Comparison of ENCODE assay signal across 9 cellular contexts in genomic region chr19:12494260-12494860, GRCh38. TPM values are rescaled to one million over a fixed set of nuclear protein-coding genes. Genes with fewer than 3 reads are reported as not detected.
A peak's percentile ranks its signal among the peaks of the same experiment; 100 is the strongest.
DNase-seq lines count a peak whose midpoint lies in the region; ATAC-seq and TF ChIP-seq lines count a peak whose summit lies in the region.
"Had no signal": no experiment of that assay in that cellular context is flagged by ENCODE, and none has a peak within 500 bp of the region (broad histone marks: within the 10 kb centered on the region; RNA-seq: fewer than 3 reads in every experiment).

No MANE protein-coding gene starts in this region.

- peak overlapping the region; percentile 91 for H3K4me3 Mint-ChIP-seq in CD8-positive, alpha-beta T cell
- H3K4me3 Mint-ChIP-seq in neural crest cell, result peak overlapping the region; percentile 57

- H3K27me3 ChIP-seq in CD8-positive, alpha-beta T cell (ENCODE audit: insufficient read depth, low read length), result no peaks in the 10 kb centered on the region
- H3K27me3 ChIP-seq in NT2/D1 (ENCODE audit: insufficient read depth, insufficient read length), result no peaks in the 10 kb centered on the region

- peaks cover 18% of the 10 kb centered on the region for H3K4me1 Mint-ChIP-seq in CD8-positive, alpha-beta T cell (ENCODE audit: low read depth)
- peaks cover 15% of the 10 kb centered on the region for H3K4me1 Mint-ChIP-seq in neural crest cell

- H3K9me3 ChIP-seq in CD8-positive, alpha-beta T cell (ENCODE audit: low read length), result no peaks in the 10 kb centered on the region
- peaks cover 5% of the 10 kb centered on the region; the same call in 1 of the 2 replicates for H3K9me3 ChIP-seq in NT2/D1 (ENCODE audit: insufficient read depth, low read length)
- H3K9me3 ChIP-seq: mucosa of descending colon had no signal

- no peaks in the 10 kb centered on the region for H3K9me3 Mint-ChIP-seq in CD8-positive, alpha-beta T cell
- H3K9me3 Mint-ChIP-seq in neural crest cell, result peaks cover 8% of the 10 kb centered on the region

- ATAC-seq in CD8-positive, alpha-beta T cell, result no peak
- ATAC-seq in GM21447 (IDR thresholded peaks at IDR 0.05; ENCODE audit: unreplicated experiment) (no peak), GM19035 (IDR thresholded peaks at IDR 0.05; ENCODE audit: unreplicated experiment) (no peak)

- H3K27ac ChIP-seq in CD8-positive, alpha-beta T cell (ENCODE audit: low read depth, low read length), result peak overlapping the region; percentile 68
- peak overlapping the region; percentile 85 for H3K27ac ChIP-seq in cingulate gyrus (ENCODE audit: low read depth, low read length)

- no peak overlapping the region for H3K4me3 ChIP-seq in CD8-positive, alpha-beta T cell (ENCODE audit: low read depth, low read length)
- no peak overlapping the region for H3K4me3 ChIP-seq in NT2/D1 (ENCODE audit: insufficient read length, low read depth)

- H3K27ac Mint-ChIP-seq in CD8-positive, alpha-beta T cell, result peak overlapping the region; percentile 94
- no peak overlapping the region for H3K27ac Mint-ChIP-seq in neural crest cell (ENCODE audit: unreplicated experiment)

- peaks cover 8% of the 10 kb centered on the region for H3K4me1 ChIP-seq in CD8-positive, alpha-beta T cell (ENCODE audit: insufficient read depth, low read length)
- H3K4me1 ChIP-seq in NT2/D1 (ENCODE audit: insufficient read depth, insufficient read length), result no peaks in the 10 kb centered on the region

- DNase-seq in CD8-positive, alpha-beta T cell, result no peak
- DNase-seq in NT2/D1 (ENCODE audit: low read depth, low spot score), result no peak
- no peak for DNase-seq in neural crest cell (ENCODE audit: low read depth, low spot score)
- DNase-seq in NCI-H187 treated with DMSO at 0.1 percent for 48 hours (lab: John Stamatoyannopoulos, UW), result no peak
- no peak for DNase-seq in NCI-H2081 treated with DMSO at 0.1 percent for 48 hours (lab: John Stamatoyannopoulos, UW)

- no peaks in the 10 kb centered on the region for H3K36me3 Mint-ChIP-seq in CD8-positive, alpha-beta T cell
- H3K36me3 Mint-ChIP-seq in neural crest cell (ENCODE audit: low read depth), result peaks cover 2% of the 10 kb centered on the region

- H3K9ac ChIP-seq in NT2/D1 (ENCODE audit: insufficient read length, low read depth), result peak overlapping the region; percentile 38

- no peak for TF ChIP-seq CTCF in CD8-positive, alpha-beta T cell (IDR thresholded peaks at IDR 0.05)
- no peak for TF ChIP-seq CTCF in neural crest cell (conservative IDR thresholded peaks at IDR 0.05)

- intact Hi-C loops in CD8-positive, alpha-beta T cell (cut with DNase I, micrococcal nuclease), result loop anchor here in 1 of 2 experiments (2.0 kb wide), 1 partner anchor 94 kb away; the partner anchor contains the start of gene ZNF799

- H3K36me3 ChIP-seq in CD8-positive, alpha-beta T cell (ENCODE audit: insufficient read depth, low read length), result no peaks in the 10 kb centered on the region
- no peaks in the 10 kb centered on the region for H3K36me3 ChIP-seq in NT2/D1 (ENCODE audit: insufficient read depth, insufficient read length, low read length)

- CTCF ChIA-PET in CD8-positive, alpha-beta T cell (lab: Charles Lee), result interaction anchor here (0.5 to 1.3 kb wide), 8 partner anchors 10 to 354 kb away, joined by 3 to 4 read pairs (median 3); partner anchors contain the start of genes ZNF20 and ZNF709

- POLR2A ChIA-PET in CD8-positive, alpha-beta T cell (lab: Charles Lee), result interaction anchor here (0.6 to 2.4 kb wide), 5 partner anchors 54 to 161 kb away, joined by 5 to 12 read pairs (median 7); partner anchors contain the start of genes ZNF442, ZNF443, ZNF563 and ZNF564

- no peaks in the 10 kb centered on the region for H3K27me3 Mint-ChIP-seq in CD8-positive, alpha-beta T cell (ENCODE audit: low read depth)
- H3K27me3 Mint-ChIP-seq in neural crest cell (ENCODE audit: low read depth), result no peaks in the 10 kb centered on the region

RNA-seq across cellular contexts. Expression of gene ZNF709, which starts 9.7 kb away (rescaled TPM):
- 1 to 10 TPM; 4.3 to 4.5 TPM for total RNA-seq in CD8-positive, alpha-beta T cell
- 8.8 and 8.9 TPM in 2 replicates for total RNA-seq in neural crest cell

RNA-seq across cellular contexts. Expression of gene ZNF443, which starts 53.5 kb away (rescaled TPM):
- 1 to 10 TPM; 2.1 to 2.6 TPM for total RNA-seq in CD8-positive, alpha-beta T cell
- 9.9 and 10.3 TPM in 2 replicates for total RNA-seq in neural crest cell

RNA-seq across cellular contexts. Expression of gene ZNF564, which starts 56.9 kb away (rescaled TPM):
- total RNA-seq in CD8-positive, alpha-beta T cell, result 10 to 100 TPM; 17.8 to 18.2 TPM
- total RNA-seq in neural crest cell, result 9.9 and 10.7 TPM in 2 replicates
